1 cellular context compared by ENCODE assay signal in genomic region chr5:143313298-143313852, GRCh38.
TF ChIP-seq lines count a peak whose summit lies in the region.

No MANE protein-coding gene starts in this region.

TF ChIP-seq in WTC11, 78 proteins besides CTCF, POLR2A, EP300 and RAD21 (continued from another document):
- TF ChIP-seq IRF1 (CRISPR knock-in tag; IDR thresholded peaks at IDR 0.05) = no peak
- TF ChIP-seq ELF4 (CRISPR knock-in tag; IDR thresholded peaks at IDR 0.05; ENCODE audit: low read depth) = no peak
- TF ChIP-seq AFF4 (CRISPR knock-in tag; IDR thresholded peaks at IDR 0.05; ENCODE audit: borderline replicate concordance) = no peak
- no peak for TF ChIP-seq HMGXB4 (CRISPR knock-in tag; IDR thresholded peaks at IDR 0.05)
- TF ChIP-seq E2F1 (CRISPR knock-in tag; IDR thresholded peaks at IDR 0.05) = no peak
- no peak for TF ChIP-seq FOXP4 (CRISPR knock-in tag; IDR thresholded peaks at IDR 0.05)
- TF ChIP-seq ZNF532 (CRISPR knock-in tag; IDR thresholded peaks at IDR 0.05; ENCODE audit: borderline replicate concordance) = no peak
- no peak for TF ChIP-seq ZNF219 (CRISPR knock-in tag; IDR thresholded peaks at IDR 0.05; ENCODE audit: borderline replicate concordance)
- no peak for TF ChIP-seq ZNF138 (CRISPR knock-in tag; conservative IDR thresholded peaks at IDR 0.05)
- no peak for TF ChIP-seq ZBTB21 (CRISPR knock-in tag; IDR thresholded peaks at IDR 0.05; ENCODE audit: borderline replicate concordance)
- no peak for TF ChIP-seq GTF2I (CRISPR knock-in tag; conservative IDR thresholded peaks at IDR 0.05)
- no peak for TF ChIP-seq SOX15 (CRISPR knock-in tag; IDR thresholded peaks at IDR 0.05)
